ENCODE assay signal across 19 cellular contexts in genomic region chr2:1754461-1755170, GRCh38. TPM values are rescaled to one million over a fixed set of nuclear protein-coding genes. Genes with fewer than 3 reads are reported as not detected.
DNase-seq lines count a peak whose midpoint lies in the region; ATAC-seq, FAIRE-seq and TF ChIP-seq lines count a peak whose summit lies in the region.
"Had no signal": no experiment of that assay in that cellular context is flagged by ENCODE, and none has a peak within 500 bp of the region (broad histone marks: within the 10 kb centered on the region; RNA-seq: fewer than 3 reads in every experiment).

No MANE protein-coding gene starts in this region.

- in situ Hi-C loops in Panc1 (cut with HindIII; ENCODE audit: low pct_unique_long_range_greater_than_20kb, low sequenced_read_pairs), result no loop called here

- H3K9me3 ChIP-seq in Panc1 (ENCODE audit: control insufficient read depth, insufficient read depth, low read depth, low read length), result no peaks in the 10 kb centered on the region
- no peaks in the 10 kb centered on the region for H3K9me3 ChIP-seq in effector memory CD4-positive, alpha-beta T cell (ENCODE audit: control insufficient read depth, low read length)
- H3K9me3 ChIP-seq: HAP-1 had no signal

- CTCF ChIA-PET in Panc1 (lab: Charles Lee), result no interaction called here

- ATAC-seq in Panc1, result no peak
- no peak for ATAC-seq in left lobe of liver
- ATAC-seq in sciatic nerve, result no peak

- DNase-seq in HTR-8/SVneo (ENCODE audit: insufficient read length, low spot score) (no peak), Panc1 (ENCODE audit: low read depth, low spot score) (no peak), left lobe of liver (ENCODE audit: low spot score) (peak; percentile 15), sciatic nerve (ENCODE audit: low spot score) (peak; percentile 41), NCI-H1930 (lab: John Stamatoyannopoulos, UW) (no peak), anterior cingulate cortex (lab: John Stamatoyannopoulos, UW) (no peak)
- DNase-seq in effector memory CD4-positive, alpha-beta T cell, result no peak
- DNase-seq: CD4-positive, CD25-positive, alpha-beta regulatory T cell; COR-L47; DMS79; Kasumi-1; NCI-H1417; NCI-H1694 treated with DMSO at 0.1 percent for 48 hours; NCI-H446; NCI-H526; OCI-M1; RPMI8226; SIG-M5 had no signal

- POLR2A ChIA-PET in Panc1 (lab: Charles Lee), result no interaction called here

- BruUV-seq in Panc1 (replicated peaks; lab: Mats Ljungman, UMichigan), result no TSS peak

- FAIRE-seq in HTR-8/SVneo (lab: Jason Lieb, UNC), result peak; percentile 78

- no peaks in the 10 kb centered on the region for H3K36me3 ChIP-seq in Panc1 (ENCODE audit: control insufficient read depth, insufficient read depth, low read length)
- H3K36me3 ChIP-seq in effector memory CD4-positive, alpha-beta T cell (ENCODE audit: control insufficient read depth, insufficient read depth, low read length), result no peaks in the 10 kb centered on the region
- H3K36me3 ChIP-seq: HAP-1 had no signal

- no peak overlapping the region for H3K4me3 ChIP-seq in Panc1 (ENCODE audit: low read depth in 2 of 2, low read length in 2 of 2)
- H3K4me3 ChIP-seq in effector memory CD4-positive, alpha-beta T cell (ENCODE audit: insufficient read depth, low read depth, low read length, poor library complexity, severe bottlenecking), result no peak overlapping the region
- H3K4me3 ChIP-seq: HAP-1 had no signal

- intact Hi-C loops in Panc1 (cut with micrococcal nuclease; ENCODE audit: unreplicated experiment), result loop anchor here (5.0 kb wide), 1 partner anchor 202 kb away; no protein-coding TSS in a partner anchor
- intact Hi-C loops in sciatic nerve (cut with DNase I), result loop anchor here (5.0 kb wide), 1 partner anchor 167 kb away; no protein-coding TSS in a partner anchor

- peak overlapping the region; percentile 52; the same call in 1 of the 2 replicates for H3K27ac ChIP-seq in Panc1 (ENCODE audit: low read length)
- H3K27ac ChIP-seq in effector memory CD4-positive, alpha-beta T cell (ENCODE audit: insufficient read depth, low read length, poor library complexity, severe bottlenecking), result no peak overlapping the region

- H3K4me1 ChIP-seq in Panc1 (ENCODE audit: control insufficient read depth, insufficient read depth, low read length), result peaks cover 16% of the 10 kb centered on the region
- no peaks in the 10 kb centered on the region for H3K4me1 ChIP-seq in effector memory CD4-positive, alpha-beta T cell (ENCODE audit: control insufficient read depth, insufficient read depth, low read length, poor library complexity, severe bottlenecking)
- H3K4me1 ChIP-seq: HAP-1 had no signal

- H3K27me3 ChIP-seq in Panc1 (ENCODE audit: control insufficient read depth, insufficient read depth, low read length), result no peaks in the 10 kb centered on the region
- no peaks in the 10 kb centered on the region for H3K27me3 ChIP-seq in effector memory CD4-positive, alpha-beta T cell (replicated peaks; ENCODE audit: control insufficient read depth, insufficient read depth, low read length, poor library complexity, severe bottlenecking)

- no peak for TF ChIP-seq CTCF in Panc1 (IDR thresholded peaks at IDR 0.05)

RNA-seq across cellular contexts. Expression of gene PXDN, which starts 10.3 kb away (rescaled TPM):
- 2.5 TPM for total RNA-seq in Panc1 (2021; ENCODE audit: unreplicated experiment)
- 4.5 TPM for polyA plus RNA-seq in Panc1 (2012; ENCODE audit: insufficient read length)
- total RNA-seq in left lobe of liver, result 9.4 TPM
- 38.1 TPM for total RNA-seq in sciatic nerve
- polyA plus RNA-seq: CD4-positive, CD25-positive, alpha-beta regulatory T cell had no signal

Comparison
In these comparisons a context has a peak if more than half of its experiments do, and no peak if none do; other contexts are left out.
1. DNase-seq: peak in left lobe of liver (single experiment) and sciatic nerve (single experiment); none in HTR-8/SVneo (single experiment), Panc1 (single experiment), effector memory CD4-positive, alpha-beta T cell (0 of 3), NCI-H1930 (0 of 2) and anterior cingulate cortex (0 of 58).